In the genomic region with DNA sequence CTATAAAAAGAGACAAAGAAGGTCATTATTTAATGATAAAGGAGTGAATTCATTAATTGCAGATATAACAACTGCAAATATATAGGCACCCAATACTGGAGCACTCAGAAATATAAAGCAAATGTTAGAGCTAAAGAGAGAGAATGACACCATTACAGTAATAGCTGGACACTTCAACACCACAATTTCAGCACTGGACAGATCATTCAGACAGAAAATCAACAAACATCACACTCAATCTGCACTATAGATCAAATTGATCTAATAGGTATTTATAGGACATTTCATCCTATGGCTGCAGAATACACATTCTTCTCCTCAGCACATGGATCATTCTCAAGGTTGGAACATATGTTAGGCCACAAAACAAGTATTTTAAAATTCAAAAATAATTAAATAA, we compare ENCODE assay signal across 1 cellular context.
TF ChIP-seq lines count a peak whose summit lies in the region.

No MANE protein-coding gene starts in this region.

TF ChIP-seq in A549, 52 proteins besides CTCF, POLR2A, EP300 and RAD21 (continued from another document):
- TF ChIP-seq, protein P1, sequence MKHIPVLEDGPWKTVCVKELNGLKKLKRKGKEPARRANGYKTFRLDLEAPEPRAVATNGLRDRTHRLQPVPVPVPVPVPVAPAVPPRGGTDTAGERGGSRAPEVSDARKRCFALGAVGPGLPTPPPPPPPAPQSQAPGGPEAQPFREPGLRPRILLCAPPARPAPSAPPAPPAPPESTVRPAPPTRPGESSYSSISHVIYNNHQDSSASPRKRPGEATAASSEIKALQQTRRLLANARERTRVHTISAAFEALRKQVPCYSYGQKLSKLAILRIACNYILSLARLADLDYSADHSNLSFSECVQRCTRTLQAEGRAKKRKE (CRISPR knock-in tag; IDR thresholded peaks at IDR 0.05; ENCODE audit: low read depth): no peak
